In genomic region chr14:60723218-60724079, GRCh38 we compare ENCODE assay signal across 8 cellular contexts. TPM values are rescaled to one million over a fixed set of nuclear protein-coding genes. Genes with fewer than 3 reads are reported as not detected.
DNase-seq lines count a peak whose midpoint lies in the region; ATAC-seq, FAIRE-seq and TF ChIP-seq lines count a peak whose summit lies in the region.

No MANE protein-coding gene starts in this region.

- peak; percentile 23 for DNase-seq in COR-L47 (lab: John Stamatoyannopoulos, UW)
- no peak for DNase-seq in LNCaP clone FGC (ENCODE audit: low read depth)
- DNase-seq in activated CD4-positive, alpha-beta T cell treated with anti-CD3 and anti-CD28 coated beads, Interleukin-2, amount 10 ng/mL, durations not matched to agents 7 days and 5 days: peak; percentile 20
- peak; percentile 66 for DNase-seq in endothelial cell of umbilical vein (ENCODE audit: low read depth, low spot score)
- peak; percentile 28 for DNase-seq in mucosa of gallbladder (ENCODE audit: low spot score)
- no peak for DNase-seq in tibial nerve (ENCODE audit: low spot score in 2 of 2)

- TF ChIP-seq CTCF in LNCaP clone FGC (IDR thresholded peaks at IDR 0.05; ENCODE audit: control insufficient read depth, extremely low read depth, insufficient read depth) (no peak), endothelial cell of umbilical vein (IDR thresholded peaks at IDR 0.05; ENCODE audit: extremely low read depth in 1 of 2, insufficient read depth in 1 of 2, low read depth in 1 of 2, low read length in 2 of 2) (no peak), tibial nerve (IDR thresholded peaks at IDR 0.05) (no peak)

- POLR2A ChIA-PET in activated CD4-positive, alpha-beta T cell treated with anti-CD3 and anti-CD28 coated beads, Interleukin-2, amount 10 ng/mL, durations not matched to agents 7 days and 5 days (lab: Charles Lee): no interaction called here
- POLR2A ChIA-PET in endothelial cell of umbilical vein (lab: Charles Lee): interaction anchor here (0.9 to 1.5 kb wide), 4 partner anchors 10 to 302 kb away, joined by 3 to 4 read pairs (median 4); partner anchors contain the start of genes SLC38A6 and TRMT5

- FAIRE-seq in endothelial cell of umbilical vein (lab: Jason Lieb, UNC): peak; percentile 35

- H3K79me2 ChIP-seq in endothelial cell of umbilical vein (ENCODE audit: control insufficient read depth, insufficient read depth, low read length): peaks cover 2% of the 10 kb centered on the region

- H2AFZ ChIP-seq in endothelial cell of umbilical vein (ENCODE audit: low read depth, low read length): peak overlapping the region; percentile 97

- peak; percentile 49 for TF ChIP-seq POLR2A in endothelial cell of umbilical vein (IDR thresholded peaks at IDR 0.05; ENCODE audit: low read depth, low read length)
- TF ChIP-seq POLR2A in tibial nerve (IDR thresholded peaks at IDR 0.05): no peak

- no peaks in the 10 kb centered on the region for H3K9me3 ChIP-seq in endothelial cell of umbilical vein (replicated peaks; ENCODE audit: control insufficient read depth, insufficient read depth, low read length)
- no peaks in the 10 kb centered on the region for H3K9me3 ChIP-seq in tibial nerve

- no TSS peak for BruUV-seq in endothelial cell of umbilical vein (replicated peaks; lab: Mats Ljungman, UMichigan)

- WGBS in tibial nerve, 2 donors: 0 to 1% methylated on average over 62 to 81 of the region's 88 CpGs

- H3K9me1 ChIP-seq in endothelial cell of umbilical vein (replicated peaks; ENCODE audit: control insufficient read depth, extremely low read depth, insufficient read depth, low read length): no peaks in the 10 kb centered on the region

- peak overlapping the region; percentile 80 for H3K4me2 ChIP-seq in endothelial cell of umbilical vein (ENCODE audit: insufficient read depth, low read length)

- no peaks in the 10 kb centered on the region for H3K9me3 Mint-ChIP-seq in activated CD4-positive, alpha-beta T cell treated with anti-CD3 and anti-CD28 coated beads, Interleukin-2, amount 10 ng/mL, durations not matched to agents 7 days and 5 days

- H3K36me3 ChIP-seq in endothelial cell of umbilical vein (ENCODE audit: control insufficient read depth in 2 of 2, extremely low read depth in 1 of 2, insufficient read depth in 2 of 2, low read length in 2 of 2): peaks cover 2 to 4% of the 10 kb centered on the region in 2 experiments
- no peaks in the 10 kb centered on the region for H3K36me3 ChIP-seq in tibial nerve

- H3K27ac Mint-ChIP-seq in activated CD4-positive, alpha-beta T cell treated with anti-CD3 and anti-CD28 coated beads, Interleukin-2, amount 10 ng/mL, durations not matched to agents 7 days and 5 days: peak overlapping the region; percentile 68

- H3K27me3 ChIP-seq in endothelial cell of umbilical vein (ENCODE audit: control insufficient read depth in 2 of 2, insufficient read depth in 2 of 2, low read length in 2 of 2) (peaks cover 8 to 9% of the 10 kb centered on the region in 2 experiments), tibial nerve (peaks cover 0 to 89% of the 10 kb centered on the region in 2 donors)

- ATAC-seq in GM21381 (IDR thresholded peaks at IDR 0.05; ENCODE audit: unreplicated experiment) (peak; percentile 39), HG02571 (IDR thresholded peaks at IDR 0.05; ENCODE audit: unreplicated experiment) (no peak)

- no peak for TF ChIP-seq EP300 in tibial nerve (IDR thresholded peaks at IDR 0.05)

- H3K36me3 Mint-ChIP-seq in activated CD4-positive, alpha-beta T cell treated with anti-CD3 and anti-CD28 coated beads, Interleukin-2, amount 10 ng/mL, durations not matched to agents 7 days and 5 days (ENCODE audit: low read depth): no peaks in the 10 kb centered on the region

- peaks cover 2% of the 10 kb centered on the region for H4K20me1 ChIP-seq in endothelial cell of umbilical vein (replicated peaks; ENCODE audit: control insufficient read depth, extremely low read depth, insufficient read depth, low read length)

- H3K4me3 ChIP-seq in LNCaP clone FGC (ENCODE audit: low read depth, low read length) (peak overlapping the region; percentile 82), endothelial cell of umbilical vein (replicated peaks in 1 of 3; ENCODE audit: insufficient read depth in 1 of 3, low read depth in 1 of 3, low read length in 3 of 3) (peak overlapping the region; percentile 81 to 94 (median 86)), tibial nerve (peak overlapping the region; percentile 47 to 88 (median 72))

- dilution Hi-C loops in endothelial cell of umbilical vein (cut with MboI; ENCODE audit: extremely low pct_ligation_motif_present, low sequenced_read_pairs): no loop called here

- peak overlapping the region; percentile 83 for H3K9ac ChIP-seq in endothelial cell of umbilical vein (replicated peaks; ENCODE audit: extremely low read depth, insufficient read depth, low read length)

- intact Hi-C loops in endothelial cell of umbilical vein (cut with micrococcal nuclease): loop anchor here (1.0 to 5.0 kb wide), 7 partner anchors 11 to 476 kb away; partner anchors contain the start of genes MNAT1 and PPM1A

- peak overlapping the region; percentile 77 for H3K4me3 Mint-ChIP-seq in activated CD4-positive, alpha-beta T cell treated with anti-CD3 and anti-CD28 coated beads, Interleukin-2, amount 10 ng/mL, durations not matched to agents 7 days and 5 days

- H3K27ac ChIP-seq in endothelial cell of umbilical vein (ENCODE audit: insufficient read depth, low read depth, low read length) (peak overlapping the region; percentile 57), tibial nerve (peak overlapping the region in 2 of 4 donors; percentile 51 to 80)

- H3K27me3 Mint-ChIP-seq in activated CD4-positive, alpha-beta T cell treated with anti-CD3 and anti-CD28 coated beads, Interleukin-2, amount 10 ng/mL, durations not matched to agents 7 days and 5 days: peaks cover 82% of the 10 kb centered on the region

- peaks cover 29% of the 10 kb centered on the region for H3K4me1 Mint-ChIP-seq in activated CD4-positive, alpha-beta T cell treated with anti-CD3 and anti-CD28 coated beads, Interleukin-2, amount 10 ng/mL, durations not matched to agents 7 days and 5 days

- H3K4me1 ChIP-seq in endothelial cell of umbilical vein (ENCODE audit: control insufficient read depth, extremely low read depth, insufficient read depth, low read length): peaks cover 8% of the 10 kb centered on the region
- H3K4me1 ChIP-seq in tibial nerve: peaks cover 0 to 32% (median 23%) of the 10 kb centered on the region in 4 donors

- CTCF ChIA-PET in activated CD4-positive, alpha-beta T cell treated with anti-CD3 and anti-CD28 coated beads, Interleukin-2, amount 10 ng/mL, durations not matched to agents 7 days and 5 days (lab: Charles Lee): interaction anchor here (1.0 to 1.6 kb wide), 2 partner anchors 12 to 172 kb away, joined by 3 read pairs; no protein-coding TSS in a partner anchor
- CTCF ChIA-PET in endothelial cell of umbilical vein (lab: Charles Lee): interaction anchor here (0.8 to 3.8 kb wide), 11 partner anchors 9 to 557 kb away, joined by 3 to 15 read pairs (median 4); partner anchors contain the start of genes SLC38A6 and TRMT5

TF ChIP-seq in endothelial cell of umbilical vein, 7 proteins besides CTCF, POLR2A, EP300 and RAD21:
- TF ChIP-seq FOS (IDR thresholded peaks at IDR 0.05; ENCODE audit: borderline replicate concordance, insufficient read depth, low read length): no peak
- peak; percentile 7 for TF ChIP-seq POLR2AphosphoS5 (IDR thresholded peaks at IDR 0.05; ENCODE audit: insufficient read depth, low read depth, low read length)

RNA-seq across cellular contexts. Expression of gene SIX4, which starts 0.7 kb away (rescaled TPM):
- under 1 TPM; 0.02 to 0.08 TPM for total RNA-seq in activated CD4-positive, alpha-beta T cell treated with anti-CD3 and anti-CD28 coated beads, Interleukin-2, amount 10 ng/mL, durations not matched to agents 7 days and 5 days
- total RNA-seq in endothelial cell of umbilical vein (4.7 and 7.5 TPM in 2 replicates), mucosa of gallbladder (2.5 TPM), tibial nerve (1 to 10 TPM; 2.6 to 8.2 (median 4.7) TPM)
- 1.8 and 2.1 TPM in 2 replicates for polyA plus RNA-seq in endothelial cell of umbilical vein
- 1.6 and 2.1 TPM in 2 replicates for polyA plus RNA-seq in endothelial cell of umbilical vein (2011; cell fraction: cytosol; rRNA removed)
- 2.6 and 2.9 TPM in 2 replicates for polyA plus RNA-seq in endothelial cell of umbilical vein (2011; cell fraction: nucleus; rRNA removed)
- 2.0 and 2.1 TPM in 2 replicates for polyA plus RNA-seq in endothelial cell of umbilical vein (2012)
- polyA minus RNA-seq in endothelial cell of umbilical vein: 5.5 and 9.0 TPM in 2 replicates
- 7.1 TPM for polyA minus RNA-seq in endothelial cell of umbilical vein (2011; cell fraction: cytosol; rRNA and poly(A)+ RNA removed)
- polyA minus RNA-seq in endothelial cell of umbilical vein (2011; cell fraction: nucleus; rRNA and poly(A)+ RNA removed): 2.7 and 5.0 TPM in 2 replicates

RNA-seq across cellular contexts. Expression of gene MNAT1, which starts 11.1 kb away (rescaled TPM):
- 10 to 100 TPM; 27.8 to 39.8 TPM for total RNA-seq in activated CD4-positive, alpha-beta T cell treated with anti-CD3 and anti-CD28 coated beads, Interleukin-2, amount 10 ng/mL, durations not matched to agents 7 days and 5 days
- total RNA-seq in endothelial cell of umbilical vein (55.7 and 58.0 TPM in 2 replicates), mucosa of gallbladder (26.1 TPM), tibial nerve (10 to 100 TPM; 32.4 to 48.9 (median 44.6) TPM)
- 32.9 and 35.7 TPM in 2 replicates for polyA plus RNA-seq in endothelial cell of umbilical vein
- 50.8 and 52.6 TPM in 2 replicates for polyA plus RNA-seq in endothelial cell of umbilical vein (2011; cell fraction: cytosol; rRNA removed)
- 37.5 and 37.6 TPM in 2 replicates for polyA plus RNA-seq in endothelial cell of umbilical vein (2011; cell fraction: nucleus; rRNA removed)
- polyA plus RNA-seq in endothelial cell of umbilical vein (2012): 37.0 and 59.1 TPM in 2 replicates
- 35.9 and 49.4 TPM in 2 replicates for polyA minus RNA-seq in endothelial cell of umbilical vein
- polyA minus RNA-seq in endothelial cell of umbilical vein (2011; cell fraction: cytosol; rRNA and poly(A)+ RNA removed): 16.3 TPM
- polyA minus RNA-seq in endothelial cell of umbilical vein (2011; cell fraction: nucleus; rRNA and poly(A)+ RNA removed): 91.2 and 106 TPM in 2 replicates

Comparison
In these comparisons a context has a peak if more than half of its experiments do, and no peak if none do; other contexts are left out.
1. DNase-seq: peak in COR-L47 (single experiment), activated CD4-positive, alpha-beta T cell treated with anti-CD3 and anti-CD28 coated beads, Interleukin-2, amount 10 ng/mL, durations not matched to agents 7 days and 5 days (single experiment), endothelial cell of umbilical vein (single experiment) and mucosa of gallbladder (single experiment); none in LNCaP clone FGC (single experiment) and tibial nerve (0 of 2).
2. Peak in every context shown above with its lines, with median percentiles within 50 percentile points of each other: H3K4me3 ChIP-seq.